In the genomic region with DNA sequence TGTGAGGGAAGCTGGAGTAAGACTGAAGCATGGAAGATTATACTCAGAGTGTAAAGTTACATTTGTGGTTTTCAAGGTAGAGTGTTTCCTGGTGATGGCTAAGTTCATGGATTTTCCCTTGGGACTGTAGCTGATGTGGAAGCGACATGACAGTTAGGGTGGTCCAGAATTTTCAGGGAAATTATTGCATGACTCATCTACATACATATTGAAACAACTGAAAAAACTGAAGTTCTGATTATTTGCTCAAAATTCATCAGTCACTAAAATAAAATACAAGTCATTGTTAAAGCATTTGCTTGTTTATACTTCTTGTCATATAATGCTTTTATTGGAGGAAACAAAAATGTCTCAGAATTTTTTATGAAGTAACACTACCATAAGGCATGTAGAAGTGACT, we compare ENCODE assay signal across 16 cellular contexts.
DNase-seq lines count a peak whose midpoint lies in the region; FAIRE-seq and TF ChIP-seq lines count a peak whose summit lies in the region.
"Had no signal": no experiment of that assay in that cellular context is flagged by ENCODE, and none has a peak within 500 bp of the region (broad histone marks: within the 10 kb centered on the region; RNA-seq: fewer than 3 reads in every experiment).

No MANE protein-coding gene starts in this region.

- H3K4me3 ChIP-seq in BJ (ENCODE audit: low read depth, low read length) (no peak overlapping the region), astrocyte of the cerebellum (ENCODE audit: low read depth, low read length) (no peak overlapping the region)
- H3K4me3 ChIP-seq: colonic mucosa, left ventricle myocardium inferior, spleen had no signal

- no peaks in the 10 kb centered on the region for H3K36me3 ChIP-seq in BJ (ENCODE audit: control insufficient read depth, insufficient read depth, low read length)
- H3K36me3 ChIP-seq: colonic mucosa, left ventricle myocardium inferior, spleen had no signal

- no peaks in the 10 kb centered on the region for H3K36me3 Mint-ChIP-seq in nephron (ENCODE audit: low read depth)

- POLR2A ChIA-PET in BJ (lab: Charles Lee) = no interaction called here

- no peak for TF ChIP-seq CTCF in BJ (IDR thresholded peaks at IDR 0.05; ENCODE audit: insufficient read depth, low read depth, low read length)
- TF ChIP-seq CTCF in astrocyte of the cerebellum (IDR thresholded peaks at IDR 0.05; ENCODE audit: low read depth, low read length, missing control alignments) = no peak
- TF ChIP-seq CTCF in nephron (IDR thresholded peaks at IDR 0.05; ENCODE audit: unreplicated experiment in 3 of 3) = no peak

- no peaks in the 10 kb centered on the region for H3K27me3 Mint-ChIP-seq in nephron (ENCODE audit: low read depth)
- H3K27me3 Mint-ChIP-seq: activated CD4-positive, alpha-beta T cell treated with anti-CD3 and anti-CD28 coated beads, Interleukin-2, amount 10 ng/mL, durations not matched to agents 7 days and 5 days had no signal

- peak overlapping the region in 2 of 3 experiments; percentile 6 to 18 for H3K27ac Mint-ChIP-seq in nephron
- H3K27ac Mint-ChIP-seq: activated CD4-positive, alpha-beta T cell treated with anti-CD3 and anti-CD28 coated beads, Interleukin-2, amount 10 ng/mL, durations not matched to agents 7 days and 5 days had no signal

- DNase-seq in BJ (ENCODE audit: low read depth) = peak; percentile 72
- DNase-seq in HTR-8/SVneo (ENCODE audit: insufficient read length, low spot score) = peak; percentile 17
- peak; percentile 15 for DNase-seq in astrocyte of the cerebellum (ENCODE audit: low read depth)
- no peak for DNase-seq in superior temporal gyrus (ENCODE audit: extremely low spot score)
- DNase-seq in COLO668 (lab: John Stamatoyannopoulos, UW; ENCODE audit: unreplicated experiment) = no peak
- no peak for DNase-seq in stimulated activated CD4-positive, alpha-beta T cell treated with anti-CD3 and anti-CD28 coated beads, Interleukin-4, amount 100 ng/mL, for 4 hours
- no peak for DNase-seq in NCI-H1436 (lab: John Stamatoyannopoulos, UW)
- DNase-seq: activated CD4-positive, alpha-beta T cell treated with anti-CD3 and anti-CD28 coated beads, Interleukin-2, amount 10 ng/mL, durations not matched to agents 7 days and 5 days; activated CD8-positive, alpha-beta memory T cell treated with anti-CD3 and anti-CD28 coated beads, Interleukin-2, amount 50 U/mL, for 48 hours; aorta; C1 segment of cervical spinal cord; colonic mucosa; left ventricle myocardium inferior; NCI-H1930; spleen had no signal

- H3K27me3 ChIP-seq in BJ (ENCODE audit: control insufficient read depth, insufficient read depth, low read length) = no peaks in the 10 kb centered on the region
- H3K27me3 ChIP-seq: colonic mucosa, spleen had no signal

- peaks cover 4% of the 10 kb centered on the region for H3K9me3 Mint-ChIP-seq in nephron
- H3K9me3 Mint-ChIP-seq: activated CD4-positive, alpha-beta T cell treated with anti-CD3 and anti-CD28 coated beads, Interleukin-2, amount 10 ng/mL, durations not matched to agents 7 days and 5 days had no signal

- no peak for FAIRE-seq in HTR-8/SVneo (lab: Jason Lieb, UNC)

- no peak overlapping the region for H3K4me3 Mint-ChIP-seq in nephron
- H3K4me3 Mint-ChIP-seq: activated CD4-positive, alpha-beta T cell treated with anti-CD3 and anti-CD28 coated beads, Interleukin-2, amount 10 ng/mL, durations not matched to agents 7 days and 5 days had no signal

- in situ Hi-C loops in astrocyte of the cerebellum (cut with HindIII; ENCODE audit: low sequenced_read_pairs) = no loop called here

- CTCF ChIA-PET in BJ (lab: Yijun Ruan, JAX) = interaction anchor here (2.1 kb wide), 1 partner anchor 8 kb away, joined by 6 read pairs; no protein-coding TSS in a partner anchor

- H3K4me1 Mint-ChIP-seq in nephron = peaks cover 19% of the 10 kb centered on the region
- H3K4me1 Mint-ChIP-seq: activated CD4-positive, alpha-beta T cell treated with anti-CD3 and anti-CD28 coated beads, Interleukin-2, amount 10 ng/mL, durations not matched to agents 7 days and 5 days had no signal

Comparison
In these comparisons a context has a peak if more than half of its experiments do, and no peak if none do; other contexts are left out.
1. DNase-seq: peak in BJ (single experiment), HTR-8/SVneo (single experiment) and astrocyte of the cerebellum (single experiment); none in superior temporal gyrus (single experiment), COLO668 (single experiment), stimulated activated CD4-positive, alpha-beta T cell treated with anti-CD3 and anti-CD28 coated beads, Interleukin-4, amount 100 ng/mL, for 4 hours (0 of 2) and NCI-H1436 (single experiment).